Comparison of ENCODE assay signal across 18 cellular contexts in the genomic region with DNA sequence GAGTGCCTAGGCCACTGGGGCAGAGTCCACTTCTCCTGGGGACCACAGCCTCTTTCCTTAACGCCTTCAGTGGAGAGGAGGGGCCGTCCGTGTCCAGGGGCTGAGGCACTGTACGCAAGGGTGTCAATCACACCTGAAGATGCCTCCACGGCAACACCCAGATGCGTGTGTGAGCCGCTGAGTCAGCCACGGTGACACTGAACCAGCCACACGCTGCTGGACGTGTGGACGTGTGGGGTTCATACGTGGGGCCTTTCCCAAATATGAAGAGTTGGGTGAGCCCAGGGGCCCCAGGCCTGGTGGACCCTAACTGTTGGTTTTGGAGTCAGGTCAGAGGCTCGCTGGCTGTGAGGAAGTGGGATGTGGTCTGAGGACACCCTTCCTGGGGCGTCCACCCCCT. TPM values are rescaled to one million over a fixed set of nuclear protein-coding genes. Genes with fewer than 3 reads are reported as not detected.
"Had no signal": no experiment of that assay in that cellular context is flagged by ENCODE, and none has a peak within 500 bp of the region (broad histone marks: within the 10 kb centered on the region; RNA-seq: fewer than 3 reads in every experiment).

No MANE protein-coding gene starts in this region.

- H3K27me3 ChIP-seq: sigmoid colon, transverse colon, upper lobe of right lung, uterus had no signal

- H3K27ac ChIP-seq: coronary artery, parathyroid adenoma, sigmoid colon, thoracic aorta, transverse colon, upper lobe of right lung, uterus had no signal

- ATAC-seq: natural killer cell; stimulated activated naive B cell treated with anti-CD40 and anti-IgM and Interleukin-4, amounts not matched to agents 10 μg/mL and 1 μg/mL and 100 μg/mL, for 72 hours; upper lobe of right lung had no signal

- FAIRE-seq: frontal cortex had no signal

- DNase-seq: dermis blood vessel endothelial cell; effector memory CD4-positive, alpha-beta T cell; hypothalamus; immature natural killer cell; islet precursor cell; natural killer cell; sigmoid colon; stimulated activated CD4-positive, alpha-beta T cell treated with anti-CD3 and anti-CD28 coated beads, Interleukin-4, amount 100 ng/mL, for 4 hours; stimulated activated naive B cell treated with anti-CD40 and anti-IgM and Interleukin-4, amounts not matched to agents 10 μg/mL and 1 μg/mL and 100 μg/mL, for 72 hours; transverse colon; upper lobe of right lung; uterus had no signal

- H3K9ac ChIP-seq: parathyroid adenoma had no signal

- H3K4me3 ChIP-seq: coronary artery, lung, sigmoid colon, thoracic aorta, transverse colon, upper lobe of right lung, uterus had no signal

- H3K9me3 ChIP-seq: transverse colon, upper lobe of right lung, uterus had no signal

- H2AFZ ChIP-seq: parathyroid adenoma had no signal

- H3K36me3 ChIP-seq: sigmoid colon, thoracic aorta, transverse colon, upper lobe of right lung, uterus had no signal

- H3K4me1 ChIP-seq: parathyroid adenoma, transverse colon, uterus had no signal

RNA-seq across cellular contexts. Expression of a gene that starts 51.6 kb away (rescaled TPM):
- total RNA-seq: frontal cortex had no signal
- polyA plus RNA-seq: immature natural killer cell, neural cell had no signal
